ENCODE assay signal across 13 cellular contexts in genomic region chr11:64314146-64314804, GRCh38. TPM values are rescaled to one million over a fixed set of nuclear protein-coding genes. Genes with fewer than 3 reads are reported as not detected.
DNase-seq lines count a peak whose midpoint lies in the region; ATAC-seq and TF ChIP-seq lines count a peak whose summit lies in the region.
"Had no signal": no experiment of that assay in that cellular context is flagged by ENCODE, and none has a peak within 500 bp of the region (broad histone marks: within the 10 kb centered on the region; RNA-seq: fewer than 3 reads in every experiment).

No MANE protein-coding gene starts in this region.

- H3K36me3 ChIP-seq in HUES64 (ENCODE audit: insufficient read depth, low read length): peaks cover 27% of the 10 kb centered on the region
- peaks cover 10 to 27% (median 17%) of the 10 kb centered on the region in 4 donors for H3K36me3 ChIP-seq in sigmoid colon

- peaks cover 48% of the 10 kb centered on the region for H3K36me3 Mint-ChIP-seq in CD4-positive, alpha-beta T cell (ENCODE audit: low read depth)

- H3K27me3 Mint-ChIP-seq in CD4-positive, alpha-beta T cell: no peaks in the 10 kb centered on the region

- intact Hi-C loops in CD4-positive, alpha-beta T cell (cut with DNase I, micrococcal nuclease): no loop called here
- intact Hi-C loops in sigmoid colon (cut with DNase I): no loop called here

- peak overlapping the region; percentile 38 for H3K4me3 Mint-ChIP-seq in CD4-positive, alpha-beta T cell

- H3K27ac Mint-ChIP-seq in CD4-positive, alpha-beta T cell: no peak overlapping the region

- no peak for TF ChIP-seq CTCF in CD4-positive, alpha-beta T cell (IDR thresholded peaks at IDR 0.05)
- TF ChIP-seq CTCF in sigmoid colon (IDR thresholded peaks at IDR 0.05): no peak

- no peak for DNase-seq in CD4-positive, alpha-beta T cell
- DNase-seq in sigmoid colon (no peak), retina (no peak), CD1c-positive myeloid dendritic cell (ENCODE audit: extremely low spot score) (no peak)
- DNase-seq: activated CD4-positive, alpha-beta T cell treated with anti-CD3 and anti-CD28 coated beads for 4 hours; central memory CD4-positive, alpha-beta T cell; NCI-H1417 treated with DMSO at 0.1 percent for 48 hours had no signal

- CTCF ChIA-PET in CD4-positive, alpha-beta T cell (lab: Charles Lee): no interaction called here

- H3K4me1 ChIP-seq in HUES64 (ENCODE audit: insufficient read depth, low read length) (peaks cover 4% of the 10 kb centered on the region; the same call in 1 of the 2 replicates), sigmoid colon (peaks cover 0 to 19% (median 18%) of the 10 kb centered on the region in 4 donors)

- WGBS in HUES64: 93% methylated on average over 19 of the region's 19 CpGs
- 79 to 85% methylated on average over 19 of the region's 19 CpGs for WGBS in sigmoid colon, 2 donors

- no peak for TF ChIP-seq POLR2A in sigmoid colon (IDR thresholded peaks at IDR 0.05)

- no peak for TF ChIP-seq EP300 in sigmoid colon (IDR thresholded peaks at IDR 0.05)

- H3K27ac ChIP-seq in CD4-positive, alpha-beta T cell (ENCODE audit: low read depth, low read length): no peak overlapping the region
- H3K27ac ChIP-seq in HUES64 (ENCODE audit: low read depth, low read length) (peak overlapping the region; percentile 24; the same call in 1 of the 2 replicates), cingulate gyrus (ENCODE audit: low read depth, low read length) (peak overlapping the region; percentile 44), sigmoid colon (peak overlapping the region; percentile 41 to 63 (median 50))

- no peaks in the 10 kb centered on the region for H3K9me3 Mint-ChIP-seq in CD4-positive, alpha-beta T cell

- no peak for ATAC-seq in CD4-positive, alpha-beta T cell (ENCODE audit: poor library complexity)
- ATAC-seq in GM21526 (IDR thresholded peaks at IDR 0.05; ENCODE audit: low FRiP score, unreplicated experiment): no peak
- ATAC-seq in HG02870 (IDR thresholded peaks at IDR 0.05; ENCODE audit: unreplicated experiment): no peak

- no peak overlapping the region for H3K9ac ChIP-seq in HUES64 (ENCODE audit: low read depth, low read length)

- POLR2A ChIA-PET in CD4-positive, alpha-beta T cell (lab: Charles Lee): no interaction called here

- H3K4me3 ChIP-seq in HUES64 (ENCODE audit: low read length) (no peak overlapping the region), sigmoid colon (peak overlapping the region in 1 of 4 donors; percentile 7)

- peaks cover 38% of the 10 kb centered on the region for H3K4me1 Mint-ChIP-seq in CD4-positive, alpha-beta T cell (ENCODE audit: low read depth)

- H3K27me3 ChIP-seq in CD4-positive, alpha-beta T cell (ENCODE audit: control insufficient read depth, insufficient read depth, low read length): no peaks in the 10 kb centered on the region
- no peaks in the 10 kb centered on the region for H3K27me3 ChIP-seq in HUES64 (ENCODE audit: insufficient read depth, low read length)
- no peaks in the 10 kb centered on the region for H3K27me3 ChIP-seq in sigmoid colon

- no peaks in the 10 kb centered on the region for H3K9me3 ChIP-seq in CD4-positive, alpha-beta T cell (ENCODE audit: control insufficient read depth, low read length)
- H3K9me3 ChIP-seq in HUES64 (ENCODE audit: insufficient read depth, low read depth, low read length): no peaks in the 10 kb centered on the region
- no peaks in the 10 kb centered on the region for H3K9me3 ChIP-seq in sigmoid colon

RNA-seq across cellular contexts. Expression of gene TRMT112, which starts 3.1 kb away (rescaled TPM):
- 10 to 100 TPM; 70.5 to 71.4 TPM for total RNA-seq in CD4-positive, alpha-beta T cell
- 232 TPM for polyA plus RNA-seq in HUES64 (2013, experiment 1 of 2)
- 226 TPM for polyA plus RNA-seq in HUES64 (2013, experiment 2 of 2)
- total RNA-seq in sigmoid colon: 100 to 1,000 TPM; 182 to 353 (median 269) TPM
- 100 to 1,000 TPM; 148 to 232 (median 168) TPM for polyA plus RNA-seq in sigmoid colon

RNA-seq across cellular contexts. Expression of gene PRDX5, which starts 3.6 kb away (rescaled TPM):
- total RNA-seq in CD4-positive, alpha-beta T cell: 10 to 100 TPM; 31.7 to 33.1 TPM
- 174 TPM for polyA plus RNA-seq in HUES64 (2013, experiment 1 of 2)
- polyA plus RNA-seq in HUES64 (2013, experiment 2 of 2): 178 TPM
- total RNA-seq in sigmoid colon: 100 to 1,000 TPM; 169 to 269 (median 215) TPM
- 1,000 to 10,000 TPM in 1 of 3 donors, 100 to 1,000 TPM in 2; 596 to 1,045 (median 779) TPM for polyA plus RNA-seq in sigmoid colon

RNA-seq across cellular contexts. Expression of gene ESRRA, which starts 9.0 kb away (rescaled TPM):
- total RNA-seq in CD4-positive, alpha-beta T cell: 10 to 100 TPM; 10.9 to 12.0 TPM
- 21.4 TPM for polyA plus RNA-seq in HUES64 (2013, experiment 1 of 2)
- 17.6 TPM for polyA plus RNA-seq in HUES64 (2013, experiment 2 of 2)
- total RNA-seq in sigmoid colon: 10 to 100 TPM; 39.9 to 48.7 (median 45.3) TPM
- polyA plus RNA-seq in sigmoid colon: 100 to 1,000 TPM; 151 to 244 (median 219) TPM

RNA-seq across cellular contexts. Expression of gene CATSPERZ, which starts 14.1 kb away (rescaled TPM):
- total RNA-seq in CD4-positive, alpha-beta T cell: not detected
- polyA plus RNA-seq in HUES64 (2013, experiment 1 of 2): not detected
- 0.44 TPM for polyA plus RNA-seq in HUES64 (2013, experiment 2 of 2)
- not detected for total RNA-seq in sigmoid colon
- 1 to 10 TPM in 2 of 3 donors, not detected in 1; 1.1 to 1.4 TPM for polyA plus RNA-seq in sigmoid colon
- total RNA-seq: G401 had no signal
- polyA plus RNA-seq: neural cell had no signal

RNA-seq across cellular contexts. Expression of gene KCNK4, which starts 23.2 kb away (rescaled TPM):
- under 1 TPM in 1 of 2 experiments, not detected in 1; 0.14 TPM for total RNA-seq in CD4-positive, alpha-beta T cell
- polyA plus RNA-seq in HUES64 (2013, experiment 1 of 2): not detected
- not detected for polyA plus RNA-seq in HUES64 (2013, experiment 2 of 2)
- under 1 TPM in 1 of 4 donors, not detected in 3; 0.71 TPM for total RNA-seq in sigmoid colon
- not detected for polyA plus RNA-seq in sigmoid colon

Comparison
In these comparisons a context has a peak if more than half of its experiments do, and no peak if none do; other contexts are left out.
1. RNA of gene PRDX5, which starts 3.6 kb away (total RNA-seq): 169 to 269 TPM in sigmoid colon; 31.7 to 33.1 TPM in CD4-positive, alpha-beta T cell; every median in the first group is over 4 times any median in the second.